In the genomic region with DNA sequence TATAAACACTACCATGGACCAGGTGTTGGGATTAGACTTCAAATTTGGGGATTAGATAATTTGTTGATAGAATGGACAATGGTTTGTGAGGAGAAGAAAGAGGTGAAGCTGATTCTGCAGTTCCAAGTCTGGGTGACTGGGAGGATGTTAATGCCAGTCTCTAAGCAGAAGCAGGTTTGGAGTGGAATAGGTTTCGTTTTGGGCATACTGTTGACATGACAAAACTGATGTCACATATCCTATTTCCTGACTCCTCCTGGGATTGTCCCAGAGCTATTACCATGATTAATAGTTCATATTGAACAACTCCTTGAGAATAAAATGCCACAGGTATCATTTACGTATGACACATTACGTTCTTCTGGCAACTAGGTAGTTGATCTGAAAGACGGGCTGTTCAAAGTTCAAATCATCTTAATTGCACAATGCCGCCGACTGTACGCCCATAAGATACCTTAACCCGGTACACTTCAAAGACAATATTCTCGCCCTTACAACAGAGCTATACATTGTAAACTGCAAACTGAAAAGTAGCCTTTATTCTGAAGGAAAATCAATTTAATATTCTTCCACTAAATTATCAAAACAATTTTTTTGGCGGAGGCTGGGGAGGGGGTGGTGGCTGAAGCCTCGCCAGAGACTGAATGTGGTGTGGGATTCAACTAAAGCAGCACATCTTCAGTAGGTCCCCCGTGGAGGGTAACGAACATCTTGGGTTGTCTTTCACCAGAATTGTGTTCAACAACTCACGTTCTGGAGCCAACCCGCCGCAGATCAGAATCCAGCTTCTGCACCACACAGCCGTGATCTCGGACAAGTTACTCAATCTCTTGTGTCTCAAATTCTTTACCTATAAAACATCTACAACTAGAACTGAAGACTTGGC, we compare ENCODE assay signal across 8 cellular contexts. TPM values are rescaled to one million over a fixed set of nuclear protein-coding genes. Genes with fewer than 3 reads are reported as not detected.
DNase-seq lines count a peak whose midpoint lies in the region; ATAC-seq lines count a peak whose summit lies in the region.

No MANE protein-coding gene starts in this region.

- H3K27me3 Mint-ChIP-seq in activated T-cell treated with anti-CD3 and anti-CD28 coated beads, Interleukin-2, amount 50 U/mL, for 72 hours (ENCODE audit: low read depth), result peaks cover 1% of the 10 kb centered on the region
- no peaks in the 10 kb centered on the region for H3K27me3 Mint-ChIP-seq in activated CD4-positive, alpha-beta memory T cell treated with anti-CD3 and anti-CD28 coated beads, Interleukin-2, amount 10 ng/mL, durations not matched to agents 7 days and 5 days

- ATAC-seq in activated T-cell treated with anti-CD3 and anti-CD28 coated beads, Interleukin-2, amount 50 U/mL, for 72 hours (replicated peaks in 1 of 2), result no peak
- ATAC-seq in HG02852 (IDR thresholded peaks at IDR 0.05; ENCODE audit: unreplicated experiment) (no peak), HG02763 (IDR thresholded peaks at IDR 0.05; ENCODE audit: unreplicated experiment) (no peak)

- CTCF ChIA-PET in activated CD4-positive, alpha-beta memory T cell treated with anti-CD3 and anti-CD28 coated beads, Interleukin-2, amount 10 ng/mL, durations not matched to agents 7 days and 5 days (lab: Charles Lee), result interaction anchor here (1.0 to 1.2 kb wide), 2 partner anchors 8 to 96 kb away, joined by 3 to 4 read pairs; no protein-coding TSS in a partner anchor

- H3K4me3 ChIP-seq in iPS-20b (ENCODE audit: low read length), result peak overlapping the region; percentile 99
- peak overlapping the region; percentile 94 to 97 for H3K4me3 ChIP-seq in stomach smooth muscle (ENCODE audit: low read length in 2 of 2)

- H3K27me3 ChIP-seq in iPS-20b (ENCODE audit: insufficient read depth, low read length) (no peaks in the 10 kb centered on the region), stomach smooth muscle (ENCODE audit: control insufficient read depth in 1 of 2, insufficient read depth in 2 of 2, low read length in 2 of 2) (no peaks in the 10 kb centered on the region)

- H3K36me3 ChIP-seq in iPS-20b (ENCODE audit: insufficient read depth, low read depth, low read length) (peaks cover 2% of the 10 kb centered on the region; the same call in 1 of the 2 replicates), stomach smooth muscle (ENCODE audit: control insufficient read depth in 2 of 2, insufficient read depth in 2 of 2, low read length in 2 of 2) (no peaks in the 10 kb centered on the region)

- no peaks in the 10 kb centered on the region for H3K9me3 Mint-ChIP-seq in activated T-cell treated with anti-CD3 and anti-CD28 coated beads, Interleukin-2, amount 50 U/mL, for 72 hours
- no peaks in the 10 kb centered on the region for H3K9me3 Mint-ChIP-seq in activated CD4-positive, alpha-beta memory T cell treated with anti-CD3 and anti-CD28 coated beads, Interleukin-2, amount 10 ng/mL, durations not matched to agents 7 days and 5 days

- POLR2A ChIA-PET in activated CD4-positive, alpha-beta memory T cell treated with anti-CD3 and anti-CD28 coated beads, Interleukin-2, amount 10 ng/mL, durations not matched to agents 7 days and 5 days (lab: Charles Lee), result interaction anchor here (0.7 to 1.8 kb wide), 5 partner anchors 93 to 241 kb away, joined by 3 to 8 read pairs (median 4); no protein-coding TSS in a partner anchor

- H3K9ac ChIP-seq in iPS-20b (ENCODE audit: low read depth, low read length), result peak overlapping the region; percentile 87; the same call in 1 of the 2 replicates
- peak overlapping the region; percentile 91 to 99 for H3K9ac ChIP-seq in stomach smooth muscle (ENCODE audit: low read length in 2 of 2)

- H3K4me1 ChIP-seq in iPS-20b (ENCODE audit: insufficient read depth, low read length) (peaks cover 12% of the 10 kb centered on the region; the same call in 1 of the 2 replicates), stomach smooth muscle (ENCODE audit: control insufficient read depth, insufficient read depth, low read length) (peaks cover 9% of the 10 kb centered on the region)

- peak overlapping the region; percentile 83 for H3K27ac Mint-ChIP-seq in activated T-cell treated with anti-CD3 and anti-CD28 coated beads, Interleukin-2, amount 50 U/mL, for 72 hours
- peak overlapping the region; percentile 99 for H3K27ac Mint-ChIP-seq in activated CD4-positive, alpha-beta memory T cell treated with anti-CD3 and anti-CD28 coated beads, Interleukin-2, amount 10 ng/mL, durations not matched to agents 7 days and 5 days

- no peaks in the 10 kb centered on the region for H3K9me3 ChIP-seq in iPS-20b (ENCODE audit: insufficient read depth, low read depth, low read length)
- no peaks in the 10 kb centered on the region for H3K9me3 ChIP-seq in stomach smooth muscle (ENCODE audit: control insufficient read depth in 2 of 2, low read length in 2 of 2)

- peaks cover 37% of the 10 kb centered on the region for H3K4me1 Mint-ChIP-seq in activated T-cell treated with anti-CD3 and anti-CD28 coated beads, Interleukin-2, amount 50 U/mL, for 72 hours (ENCODE audit: low read depth)
- H3K4me1 Mint-ChIP-seq in activated CD4-positive, alpha-beta memory T cell treated with anti-CD3 and anti-CD28 coated beads, Interleukin-2, amount 10 ng/mL, durations not matched to agents 7 days and 5 days, result peaks cover 29% of the 10 kb centered on the region

- DNase-seq in activated T-cell treated with anti-CD3 and anti-CD28 coated beads, Interleukin-2, amount 50 U/mL, for 72 hours, result no peak
- no peak for DNase-seq in activated T-cell treated with anti-CD3 and anti-CD28 coated beads, Interleukin-2, amount 50 U/mL, for 1 hour
- no peak for DNase-seq in activated CD4-positive, alpha-beta memory T cell treated with anti-CD3 and anti-CD28 coated beads, Interleukin-2, amount 10 ng/mL, durations not matched to agents 7 days and 5 days
- DNase-seq in effector CD8-positive, alpha-beta T cell (lab: John Stamatoyannopoulos, UW), result no peak

- H3K27ac ChIP-seq in iPS-20b (ENCODE audit: low read length), result peak overlapping the region; percentile 95
- H3K27ac ChIP-seq in stomach smooth muscle (ENCODE audit: low read length), result peak overlapping the region; percentile 93

- H3K36me3 Mint-ChIP-seq in activated T-cell treated with anti-CD3 and anti-CD28 coated beads, Interleukin-2, amount 50 U/mL, for 72 hours (ENCODE audit: insufficient read depth in 2 of 2), result peaks cover 6 to 7% of the 10 kb centered on the region in 2 donors
- H3K36me3 Mint-ChIP-seq in activated CD4-positive, alpha-beta memory T cell treated with anti-CD3 and anti-CD28 coated beads, Interleukin-2, amount 10 ng/mL, durations not matched to agents 7 days and 5 days (ENCODE audit: low read depth), result peaks cover 26% of the 10 kb centered on the region

- H3K4me3 Mint-ChIP-seq in activated T-cell treated with anti-CD3 and anti-CD28 coated beads, Interleukin-2, amount 50 U/mL, for 72 hours, result peak overlapping the region; percentile 79 to 99
- peak overlapping the region; percentile 89 for H3K4me3 Mint-ChIP-seq in activated CD4-positive, alpha-beta memory T cell treated with anti-CD3 and anti-CD28 coated beads, Interleukin-2, amount 10 ng/mL, durations not matched to agents 7 days and 5 days

RNA-seq across cellular contexts. Expression of gene RAB5A, which starts 1.2 kb away (rescaled TPM):
- total RNA-seq in activated T-cell treated with anti-CD3 and anti-CD28 coated beads, Interleukin-2, amount 50 U/mL, for 72 hours, result 10 to 100 TPM; 62.7 to 62.8 TPM
- total RNA-seq in activated CD4-positive, alpha-beta memory T cell treated with anti-CD3 and anti-CD28 coated beads, Interleukin-2, amount 10 ng/mL, durations not matched to agents 7 days and 5 days, result 10 to 100 TPM; 60.0 to 64.5 TPM

RNA-seq across cellular contexts. Expression of gene EFHB, which starts 11.6 kb away (rescaled TPM):
- 1 to 10 TPM in 1 of 2 donors, under 1 TPM in 1; 0.89 to 1.8 TPM for total RNA-seq in activated T-cell treated with anti-CD3 and anti-CD28 coated beads, Interleukin-2, amount 50 U/mL, for 72 hours
- under 1 TPM in 1 of 2 experiments, not detected in 1; 0.58 TPM for total RNA-seq in activated CD4-positive, alpha-beta memory T cell treated with anti-CD3 and anti-CD28 coated beads, Interleukin-2, amount 10 ng/mL, durations not matched to agents 7 days and 5 days
